ENCODE assay signal across 8 cellular contexts in the genomic region with DNA sequence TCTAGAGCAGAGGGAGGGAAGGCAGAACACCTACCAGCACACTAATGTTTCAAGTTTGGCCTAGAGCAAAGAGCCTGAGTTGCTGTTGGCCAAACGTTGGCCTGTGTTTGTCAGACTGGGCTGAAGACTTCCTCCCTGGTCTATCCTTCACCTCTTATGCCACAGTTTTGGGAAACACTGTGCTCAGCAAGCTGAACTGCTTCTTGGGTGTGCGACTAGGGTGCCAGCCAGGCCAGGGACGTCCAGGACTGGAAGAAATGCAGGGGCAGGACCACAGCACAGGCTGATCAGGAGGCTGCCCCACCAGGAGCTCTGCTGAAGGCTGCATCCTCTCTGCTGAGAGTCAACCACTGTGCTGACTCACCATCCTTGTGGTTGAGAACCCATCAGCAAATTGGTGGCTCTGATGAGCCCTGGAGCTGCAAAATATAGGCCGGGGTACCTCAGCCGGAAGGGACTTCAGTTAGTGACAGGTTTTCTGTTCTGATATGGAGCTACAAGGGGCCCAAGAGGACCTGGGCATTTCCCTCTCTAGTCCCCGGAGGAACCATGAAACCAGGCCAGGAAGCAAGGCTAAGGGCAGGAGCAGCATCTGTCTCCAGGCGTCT.
A peak's percentile ranks its signal among the peaks of the same experiment; 100 is the strongest.
DNase-seq lines count a peak whose midpoint lies in the region; ATAC-seq and TF ChIP-seq lines count a peak whose summit lies in the region.

No MANE protein-coding gene starts in this region.

- DNase-seq in activated T-cell treated with anti-CD3 and anti-CD28 coated beads, Interleukin-2, amount 50 U/mL, for 48 hours: peak; percentile 74 to 78
- peak; percentile 23 for DNase-seq in smooth muscle cell (lab: John Stamatoyannopoulos, UW; ENCODE audit: unreplicated experiment)
- no peak for DNase-seq in hepatocyte (ENCODE audit: low spot score)
- DNase-seq in NCI-H1105 treated with DMSO at 0.1 percent for 48 hours (lab: John Stamatoyannopoulos, UW): no peak
- DNase-seq in NCI-H510A treated with DMSO at 0.1 percent for 48 hours (lab: John Stamatoyannopoulos, UW): no peak

- H3K4me3 ChIP-seq in BLaER1 treated with 17β-estradiol and CSF1 and Interleukin-3, amounts not matched to agents 10 nM and 100 nM: no peak overlapping the region
- H3K4me3 ChIP-seq in Loucy (ENCODE audit: low read length, poor library complexity, severe bottlenecking): peak overlapping the region; percentile 70
- no peak overlapping the region for H3K4me3 ChIP-seq in smooth muscle cell
- H3K4me3 ChIP-seq in hepatocyte: no peak overlapping the region

- H3K4me1 ChIP-seq in BLaER1 treated with 17β-estradiol and CSF1 and Interleukin-3, amounts not matched to agents 10 nM and 100 nM: peaks cover 24 to 58% (median 48%) of the 10 kb centered on the region in 10 experiments
- peaks cover 78% of the 10 kb centered on the region for H3K4me1 ChIP-seq in Loucy (ENCODE audit: insufficient read depth, low read length, poor library complexity, severe bottlenecking)
- no peaks in the 10 kb centered on the region for H3K4me1 ChIP-seq in smooth muscle cell (ENCODE audit: low read depth)
- no peaks in the 10 kb centered on the region for H3K4me1 ChIP-seq in hepatocyte (ENCODE audit: insufficient read depth)

- H3F3A ChIP-seq in Loucy (ENCODE audit: low read depth): peaks cover 14% of the 10 kb centered on the region
- H3F3A ChIP-seq in smooth muscle cell (ENCODE audit: low read depth): no peaks in the 10 kb centered on the region

- H3K9me3 ChIP-seq in BLaER1 treated with 17β-estradiol and CSF1 and Interleukin-3, amounts not matched to agents 10 nM and 100 nM (replicated peaks in 1 of 11): no peaks in the 10 kb centered on the region
- H3K9me3 ChIP-seq in Loucy (ENCODE audit: insufficient read depth, low read depth, low read length) (no peaks in the 10 kb centered on the region), smooth muscle cell (replicated peaks; ENCODE audit: low read depth) (no peaks in the 10 kb centered on the region), hepatocyte (ENCODE audit: low read depth) (no peaks in the 10 kb centered on the region)

- ATAC-seq in GM21390 (IDR thresholded peaks at IDR 0.05; ENCODE audit: unreplicated experiment): peak; percentile 61

- H3K79me2 ChIP-seq in Loucy (ENCODE audit: insufficient read depth, low read length) (peaks cover 16% of the 10 kb centered on the region; the same call in 1 of the 2 replicates), smooth muscle cell (ENCODE audit: low read depth) (no peaks in the 10 kb centered on the region), hepatocyte (no peaks in the 10 kb centered on the region)

- peak overlapping the region in 5 of 11 experiments; percentile 6 to 45 (median 16); a peak in 4 of 22 replicates for H3K9ac ChIP-seq in BLaER1 treated with 17β-estradiol and CSF1 and Interleukin-3, amounts not matched to agents 10 nM and 100 nM
- H3K9ac ChIP-seq in Loucy (ENCODE audit: low read depth, low read length, poor library complexity, severe bottlenecking) (peak overlapping the region; percentile 83), smooth muscle cell (ENCODE audit: low read depth) (no peak overlapping the region)

- H4K20me1 ChIP-seq in BLaER1 treated with 17β-estradiol and CSF1 and Interleukin-3, amounts not matched to agents 10 nM and 100 nM: no peaks in the 10 kb centered on the region
- H4K20me1 ChIP-seq in Loucy (ENCODE audit: insufficient read depth, low read length, poor library complexity, severe bottlenecking) (no peaks in the 10 kb centered on the region), smooth muscle cell (ENCODE audit: low read depth) (no peaks in the 10 kb centered on the region), hepatocyte (ENCODE audit: insufficient read depth, poor library complexity, severe bottlenecking) (no peaks in the 10 kb centered on the region)

- no peaks in the 10 kb centered on the region for H3K27me3 ChIP-seq in BLaER1 treated with 17β-estradiol and CSF1 and Interleukin-3, amounts not matched to agents 10 nM and 100 nM
- no peaks in the 10 kb centered on the region for H3K27me3 ChIP-seq in Loucy (ENCODE audit: insufficient read depth, low read length, poor library complexity, severe bottlenecking)
- peaks cover 12% of the 10 kb centered on the region for H3K27me3 ChIP-seq in smooth muscle cell (ENCODE audit: low read depth)
- no peaks in the 10 kb centered on the region for H3K27me3 ChIP-seq in hepatocyte

- H3K4me2 ChIP-seq in BLaER1 treated with 17β-estradiol and CSF1 and Interleukin-3, amounts not matched to agents 10 nM and 100 nM: peak overlapping the region; percentile 40 to 80 (median 66)
- H3K4me2 ChIP-seq in Loucy (ENCODE audit: low read depth, low read length, poor library complexity, severe bottlenecking) (peak overlapping the region; percentile 78), smooth muscle cell (peak overlapping the region; percentile 22), hepatocyte (no peak overlapping the region)

- no peaks in the 10 kb centered on the region for H3K9me2 ChIP-seq in Loucy (replicated peaks; ENCODE audit: low read depth, low read length)
- H3K9me2 ChIP-seq in hepatocyte (replicated peaks; ENCODE audit: insufficient read depth): no peaks in the 10 kb centered on the region

- H2AFZ ChIP-seq in Loucy (ENCODE audit: low read length): no peak overlapping the region
- H2AFZ ChIP-seq in smooth muscle cell (ENCODE audit: low read depth): no peak overlapping the region
- H2AFZ ChIP-seq in hepatocyte: no peak overlapping the region

- no peak for TF ChIP-seq CTCF in Loucy (conservative IDR thresholded peaks at IDR 0.05; ENCODE audit: low read length)
- TF ChIP-seq CTCF in smooth muscle cell (IDR thresholded peaks at IDR 0.05; ENCODE audit: borderline replicate concordance, insufficient read depth, poor library complexity, severe bottlenecking): no peak
- TF ChIP-seq CTCF in hepatocyte (IDR thresholded peaks at IDR 0.05; ENCODE audit: poor library complexity): no peak

- peak overlapping the region in 9 of 11 experiments; percentile 24 to 60 (median 38); a peak in 15 of 22 replicates for H3K27ac ChIP-seq in BLaER1 treated with 17β-estradiol and CSF1 and Interleukin-3, amounts not matched to agents 10 nM and 100 nM
- H3K27ac ChIP-seq in smooth muscle cell (ENCODE audit: low read depth): no peak overlapping the region
- no peak overlapping the region for H3K27ac ChIP-seq in hepatocyte

- 42% methylated on average over 7 of the region's 7 CpGs for WGBS in smooth muscle cell (ENCODE audit: low lambda C conversion rate)
- WGBS in hepatocyte (ENCODE audit: low lambda C conversion rate, missing lambda C conversion rate): 89% methylated on average over 7 of the region's 7 CpGs

- H3K36me3 ChIP-seq in BLaER1 treated with 17β-estradiol and CSF1 and Interleukin-3, amounts not matched to agents 10 nM and 100 nM: no peaks in the 10 kb centered on the region
- no peaks in the 10 kb centered on the region for H3K36me3 ChIP-seq in Loucy (ENCODE audit: insufficient read depth, low read length)
- no peaks in the 10 kb centered on the region for H3K36me3 ChIP-seq in smooth muscle cell (ENCODE audit: low read depth)
- H3K36me3 ChIP-seq in hepatocyte (replicated peaks; ENCODE audit: insufficient read depth, low read depth): no peaks in the 10 kb centered on the region

Comparison
In these comparisons a context has a peak if more than half of its experiments do, and no peak if none do; other contexts are left out.
1. H3K27ac ChIP-seq: peak in BLaER1 treated with 17β-estradiol and CSF1 and Interleukin-3, amounts not matched to agents 10 nM and 100 nM (9 of 11); none in smooth muscle cell (single experiment) and hepatocyte (single experiment).
2. DNase-seq: peak in activated T-cell treated with anti-CD3 and anti-CD28 coated beads, Interleukin-2, amount 50 U/mL, for 48 hours (2 of 2) and smooth muscle cell (single experiment); none in hepatocyte (single experiment), NCI-H1105 treated with DMSO at 0.1 percent for 48 hours (single experiment) and NCI-H510A treated with DMSO at 0.1 percent for 48 hours (single experiment).